ENCODE assay signal across 8 cellular contexts in genomic region chr18:32469691-32470131, GRCh38. TPM values are rescaled to one million over a fixed set of nuclear protein-coding genes. Genes with fewer than 3 reads are reported as not detected.
DNase-seq lines count a peak whose midpoint lies in the region; ATAC-seq and TF ChIP-seq lines count a peak whose summit lies in the region.

No MANE protein-coding gene starts in this region.

- no peaks in the 10 kb centered on the region for H3K9me3 Mint-ChIP-seq in Caco-2 (ENCODE audit: unreplicated experiment)
- H3K9me3 Mint-ChIP-seq in mesothelial cell of epicardium = no peaks in the 10 kb centered on the region

- TF ChIP-seq CTCF in Caco-2 (IDR thresholded peaks at IDR 0.05; ENCODE audit: insufficient read depth in 1 of 2, low read depth in 1 of 2, low read length in 1 of 2, severe bottlenecking in 1 of 2, unreplicated experiment in 1 of 2) (no peak), mesothelial cell of epicardium (IDR thresholded peaks at IDR 0.05; ENCODE audit: unreplicated experiment) (no peak)

- no peaks in the 10 kb centered on the region for H3K9me3 ChIP-seq in Caco-2
- H3K9me3 ChIP-seq in aorta (ENCODE audit: control insufficient read depth, low read length) = no peaks in the 10 kb centered on the region

- H3K36me3 ChIP-seq in Caco-2 (ENCODE audit: control insufficient read depth, insufficient read depth, low read length) = no peaks in the 10 kb centered on the region
- peaks cover 0 to 3% of the 10 kb centered on the region in 2 donors for H3K36me3 ChIP-seq in aorta (ENCODE audit: control insufficient read depth in 1 of 2, insufficient read depth in 2 of 2, low read length in 1 of 2)

- no peaks in the 10 kb centered on the region for H3K36me3 Mint-ChIP-seq in Caco-2 (ENCODE audit: insufficient read depth, unreplicated experiment)
- no peaks in the 10 kb centered on the region for H3K36me3 Mint-ChIP-seq in mesothelial cell of epicardium

- POLR2A ChIA-PET in Caco-2 (lab: Charles Lee) = no interaction called here

- H3K27ac Mint-ChIP-seq in Caco-2 (ENCODE audit: unreplicated experiment) (no peak overlapping the region), mesothelial cell of epicardium (peak overlapping the region; percentile 78)

- CTCF ChIA-PET in Caco-2 (lab: Charles Lee) = interaction anchor here (1.6 kb wide), 1 partner anchor 198 kb away, joined by 9 read pairs; no protein-coding TSS in a partner anchor

- peak overlapping the region; percentile 44 for H3K4me3 ChIP-seq in Caco-2 (ENCODE audit: low read depth, low read length)
- peak overlapping the region; percentile 93 to 100 for H3K4me3 ChIP-seq in aorta (ENCODE audit: low read length in 2 of 2)

- H3K4me3 Mint-ChIP-seq in Caco-2 (ENCODE audit: unreplicated experiment) (peak overlapping the region; percentile 81), mesothelial cell of epicardium (peak overlapping the region; percentile 80)

- no TSS peak for BruUV-seq in Caco-2 (replicated peaks; lab: Mats Ljungman, UMichigan)

- intact Hi-C loops in Caco-2 (cut with micrococcal nuclease; ENCODE audit: unreplicated experiment) = loop anchor here (2.0 kb wide), 2 partner anchors 79 to 181 kb away; no protein-coding TSS in a partner anchor
- intact Hi-C loops in aorta (cut with DNase I) = loop anchor here (1.0 to 10.0 kb wide), 7 partner anchors 78 to 377 kb away; partner anchors contain the start of gene RNF138 (in 2 of the 2)

- 0% methylated on average over 6 of the region's 6 CpGs for WGBS in aorta, 2 donors

- H3K4me1 ChIP-seq in Caco-2 (no peaks in the 10 kb centered on the region), aorta (ENCODE audit: control insufficient read depth in 1 of 2, insufficient read depth in 2 of 2, low read length in 2 of 2) (peaks cover 0 to 7% of the 10 kb centered on the region in 2 donors)

- H3K27me3 Mint-ChIP-seq in Caco-2 (ENCODE audit: insufficient read depth, unreplicated experiment) (peaks cover 4% of the 10 kb centered on the region), mesothelial cell of epicardium (ENCODE audit: low read depth) (peaks cover 30% of the 10 kb centered on the region)

- H3K4me1 Mint-ChIP-seq in Caco-2 (ENCODE audit: low read depth, unreplicated experiment) (no peaks in the 10 kb centered on the region), mesothelial cell of epicardium (peaks cover 34% of the 10 kb centered on the region)

- no peaks in the 10 kb centered on the region for H3K27me3 ChIP-seq in Caco-2 (replicated peaks; ENCODE audit: control insufficient read depth, insufficient read depth, low read length)
- no peaks in the 10 kb centered on the region for H3K27me3 ChIP-seq in aorta (ENCODE audit: control insufficient read depth in 1 of 2, insufficient read depth in 2 of 2, low read length in 1 of 2)

- no peak for ATAC-seq in aorta (ENCODE audit: low FRiP score)
- ATAC-seq in GM21576 (IDR thresholded peaks at IDR 0.05; ENCODE audit: unreplicated experiment) = no peak
- no peak for ATAC-seq in HG03097 (IDR thresholded peaks at IDR 0.05; ENCODE audit: low FRiP score, unreplicated experiment)

- H3K27ac ChIP-seq in caudate nucleus (ENCODE audit: low read depth, low read length) = peak overlapping the region; percentile 81
- peak overlapping the region in 1 of 2 donors; percentile 87 for H3K27ac ChIP-seq in aorta (ENCODE audit: low read depth in 1 of 2, low read length in 2 of 2)

- no peak for DNase-seq in Caco-2
- DNase-seq in LoVo (ENCODE audit: low spot score) = peak; percentile 2
- DNase-seq in caudate nucleus (lab: John Stamatoyannopoulos, UW) = peak in 2 of 61 donors; percentile 30 to 55
- DNase-seq in mesothelial cell of epicardium (ENCODE audit: low spot score in 2 of 2, unreplicated experiment in 2 of 2) = no peak
- DNase-seq in aorta = no peak
- no peak for DNase-seq in SHP77 (lab: John Stamatoyannopoulos, UW)

RNA-seq across cellular contexts. Expression of gene GAREM1, which starts 1.0 kb away (rescaled TPM):
- total RNA-seq in Caco-2 (2022) (0.50 and 0.51 TPM in 2 replicates), mesothelial cell of epicardium (9.1 to 10.2 TPM (median 9.5 TPM) in 3 replicates), aorta (10 to 100 TPM; 10.7 to 24.0 TPM)
- 1 to 10 TPM; 2.4 to 3.3 TPM for polyA plus RNA-seq in aorta
